ENCODE assay signal across 17 cellular contexts in genomic region chr13:52707375-52707774, GRCh38. TPM values are rescaled to one million over a fixed set of nuclear protein-coding genes. Genes with fewer than 3 reads are reported as not detected.
DNase-seq lines count a peak whose midpoint lies in the region; FAIRE-seq and TF ChIP-seq lines count a peak whose summit lies in the region.
"Had no signal": no experiment of that assay in that cellular context is flagged by ENCODE, and none has a peak within 500 bp of the region (broad histone marks: within the 10 kb centered on the region; RNA-seq: fewer than 3 reads in every experiment).

No MANE protein-coding gene starts in this region.

- BruUV-seq in A673 (replicated peaks; lab: Mats Ljungman, UMichigan) = no TSS peak

- intact Hi-C loops in A673 (cut with micrococcal nuclease; ENCODE audit: unreplicated experiment) = no loop called here

- H3K4me3 ChIP-seq in A673 (ENCODE audit: low read depth, low read length, poor library complexity, severe bottlenecking) = no peak overlapping the region
- H3K4me3 ChIP-seq: BLaER1, lung, thyroid gland had no signal

- CTCF ChIA-PET in A673 (lab: Charles Lee) = no interaction called here
- CTCF ChIA-PET in activated naive CD4-positive, alpha-beta T cell treated with anti-CD3 and anti-CD28 coated beads, Interleukin-2, amount 10 ng/mL, durations not matched to agents 7 days and 5 days (lab: Charles Lee) = no interaction called here

- DNase-seq in A673 (ENCODE audit: low spot score) (peak; percentile 23), CD1c-positive myeloid dendritic cell (ENCODE audit: extremely low spot score) (peak; percentile 5), Kasumi-1 (lab: John Stamatoyannopoulos, UW) (peak; percentile 15 to 40), putamen (ENCODE audit: low spot score) (no peak), RCC 7860 (ENCODE audit: low spot score) (no peak)
- DNase-seq in activated naive CD4-positive, alpha-beta T cell treated with anti-CD3 and anti-CD28 coated beads, Interleukin-2, amount 10 ng/mL, durations not matched to agents 7 days and 5 days = no peak
- DNase-seq in activated CD4-positive, alpha-beta T cell treated with anti-CD3 and anti-CD28 coated beads for 1 hour = no peak
- DNase-seq: effector CD4-positive, alpha-beta T cell; NCI-H1436 treated with DMSO at 0.1 percent for 48 hours; stimulated activated CD4-positive, alpha-beta T cell treated with anti-CD3 and anti-CD28 coated beads, Interleukin-2, amount 100 ng/mL, for 48 hours; thyroid gland had no signal

- H3K27me3 ChIP-seq in A673 (replicated peaks; ENCODE audit: insufficient read depth, low read depth, low read length, poor library complexity) = no peaks in the 10 kb centered on the region
- H3K27me3 ChIP-seq: BLaER1, thyroid gland had no signal

- H3K27me3 Mint-ChIP-seq in brain = no peaks in the 10 kb centered on the region
- no peaks in the 10 kb centered on the region for H3K27me3 Mint-ChIP-seq in activated naive CD4-positive, alpha-beta T cell treated with anti-CD3 and anti-CD28 coated beads, Interleukin-2, amount 10 ng/mL, durations not matched to agents 7 days and 5 days
- H3K27me3 Mint-ChIP-seq: activated naive CD4-positive, alpha-beta T cell treated with anti-CD3 and anti-CD28 coated beads, Interleukin-2, amount 50 U/mL, for 24 hours; IgD-negative memory B cell had no signal

- H3K4me1 Mint-ChIP-seq in brain = peaks cover 54% of the 10 kb centered on the region
- no peaks in the 10 kb centered on the region for H3K4me1 Mint-ChIP-seq in activated naive CD4-positive, alpha-beta T cell treated with anti-CD3 and anti-CD28 coated beads, Interleukin-2, amount 10 ng/mL, durations not matched to agents 7 days and 5 days
- H3K4me1 Mint-ChIP-seq: activated naive CD4-positive, alpha-beta T cell treated with anti-CD3 and anti-CD28 coated beads, Interleukin-2, amount 50 U/mL, for 24 hours; IgD-negative memory B cell had no signal

- TF ChIP-seq CTCF in A673 (conservative IDR thresholded peaks at IDR 0.05; ENCODE audit: low read depth, low read length) (peak; percentile 35; the same call in 1 of the 2 replicates), brain (conservative IDR thresholded peaks at IDR 0.05) (peak; percentile 25 to 32)

- no peak for FAIRE-seq in RCC 7860 (lab: Jason Lieb, UNC)

- H3K9me3 ChIP-seq in A673 (ENCODE audit: low read depth, low read length, poor library complexity, severe bottlenecking) = no peaks in the 10 kb centered on the region
- H3K9me3 ChIP-seq: BLaER1, thyroid gland had no signal

- H3K9me3 Mint-ChIP-seq in brain = no peaks in the 10 kb centered on the region
- no peaks in the 10 kb centered on the region for H3K9me3 Mint-ChIP-seq in activated naive CD4-positive, alpha-beta T cell treated with anti-CD3 and anti-CD28 coated beads, Interleukin-2, amount 10 ng/mL, durations not matched to agents 7 days and 5 days
- H3K9me3 Mint-ChIP-seq: activated naive CD4-positive, alpha-beta T cell treated with anti-CD3 and anti-CD28 coated beads, Interleukin-2, amount 50 U/mL, for 24 hours; IgD-negative memory B cell had no signal

- POLR2A ChIA-PET in A673 (lab: Charles Lee; ENCODE audit: low non-redundant PET) = no interaction called here

- H3K27ac ChIP-seq in A673 (ENCODE audit: low read depth, low read length, poor library complexity, severe bottlenecking) = no peak overlapping the region
- H3K27ac ChIP-seq: BLaER1, thyroid gland had no signal

- peaks cover 30% of the 10 kb centered on the region for H3K4me1 ChIP-seq in A673 (ENCODE audit: insufficient read depth, low read length, poor library complexity, severe bottlenecking)
- H3K4me1 ChIP-seq: thyroid gland had no signal

- no peak overlapping the region for H3K4me3 Mint-ChIP-seq in brain
- H3K4me3 Mint-ChIP-seq in activated naive CD4-positive, alpha-beta T cell treated with anti-CD3 and anti-CD28 coated beads, Interleukin-2, amount 10 ng/mL, durations not matched to agents 7 days and 5 days = no peak overlapping the region
- H3K4me3 Mint-ChIP-seq: activated naive CD4-positive, alpha-beta T cell treated with anti-CD3 and anti-CD28 coated beads, Interleukin-2, amount 50 U/mL, for 24 hours; IgD-negative memory B cell had no signal

- H3K36me3 ChIP-seq in A673 (ENCODE audit: insufficient read depth, low read length, poor library complexity, severe bottlenecking) = no peaks in the 10 kb centered on the region
- H3K36me3 ChIP-seq: BLaER1, thyroid gland had no signal

- H3K36me3 Mint-ChIP-seq in brain = no peaks in the 10 kb centered on the region
- no peaks in the 10 kb centered on the region for H3K36me3 Mint-ChIP-seq in activated naive CD4-positive, alpha-beta T cell treated with anti-CD3 and anti-CD28 coated beads, Interleukin-2, amount 10 ng/mL, durations not matched to agents 7 days and 5 days
- H3K36me3 Mint-ChIP-seq: activated naive CD4-positive, alpha-beta T cell treated with anti-CD3 and anti-CD28 coated beads, Interleukin-2, amount 50 U/mL, for 24 hours; IgD-negative memory B cell had no signal

- H3K27ac Mint-ChIP-seq in brain = no peak overlapping the region
- no peak overlapping the region for H3K27ac Mint-ChIP-seq in activated naive CD4-positive, alpha-beta T cell treated with anti-CD3 and anti-CD28 coated beads, Interleukin-2, amount 10 ng/mL, durations not matched to agents 7 days and 5 days
- H3K27ac Mint-ChIP-seq: activated naive CD4-positive, alpha-beta T cell treated with anti-CD3 and anti-CD28 coated beads, Interleukin-2, amount 50 U/mL, for 24 hours; IgD-negative memory B cell had no signal

RNA-seq across cellular contexts. Expression of gene CNMD, which starts 32.2 kb away (rescaled TPM):
- 2.4 and 2.6 TPM in 2 replicates for total RNA-seq in A673 (2021)
- 0.63 TPM for polyA plus RNA-seq in brain (ENCODE audit: insufficient read depth, low read depth, low replicate concordance)
- total RNA-seq: fibroblast of villous mesenchyme had no signal
- polyA plus RNA-seq: IgD-negative memory B cell had no signal

RNA-seq across cellular contexts. Expression of gene SUGT1, which starts 54.7 kb away (rescaled TPM):
- 104 and 132 TPM in 2 replicates for total RNA-seq in A673 (2021)
- polyA plus RNA-seq in brain (ENCODE audit: insufficient read depth, low read depth, low replicate concordance) = 21.7 TPM

Comparison
In these comparisons a context has a peak if more than half of its experiments do, and no peak if none do; other contexts are left out.
1. DNase-seq: peak in A673 (single experiment), CD1c-positive myeloid dendritic cell (single experiment) and Kasumi-1 (2 of 2); none in activated naive CD4-positive, alpha-beta T cell treated with anti-CD3 and anti-CD28 coated beads, Interleukin-2, amount 10 ng/mL, durations not matched to agents 7 days and 5 days (single experiment), activated CD4-positive, alpha-beta T cell treated with anti-CD3 and anti-CD28 coated beads for 1 hour (single experiment), putamen (single experiment) and RCC 7860 (single experiment).